ENCODE assay signal across 9 cellular contexts in the genomic region with DNA sequence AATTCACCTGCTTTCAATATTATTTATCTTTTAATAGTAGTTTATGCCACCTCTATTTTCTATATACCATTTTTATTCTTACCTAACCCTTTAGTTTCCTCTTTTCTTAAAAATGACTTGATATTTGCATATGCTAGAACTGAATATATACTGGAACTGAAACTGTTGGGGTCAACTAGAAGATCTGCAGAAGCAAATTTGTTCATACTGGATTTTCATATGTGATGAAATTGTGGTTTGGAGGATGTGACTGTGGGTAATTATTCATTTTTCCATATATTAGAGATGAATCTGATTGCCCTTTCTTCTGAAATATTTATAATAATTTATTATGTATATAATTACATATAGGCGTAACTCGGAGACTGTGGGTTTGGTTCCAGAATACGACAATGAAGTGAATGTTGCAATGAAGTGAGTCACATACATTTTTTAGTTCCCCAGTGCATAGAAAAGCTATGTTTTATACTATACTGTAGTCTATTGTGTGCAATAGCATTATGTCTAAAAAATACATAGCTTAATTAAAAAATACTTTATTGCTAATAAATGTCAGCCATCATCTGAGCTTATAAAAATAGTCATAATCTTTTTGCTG.
DNase-seq lines count a peak whose midpoint lies in the region; ATAC-seq and FAIRE-seq lines count a peak whose summit lies in the region.
"Had no signal": no experiment of that assay in that cellular context is flagged by ENCODE, and none has a peak within 500 bp of the region (broad histone marks: within the 10 kb centered on the region; RNA-seq: fewer than 3 reads in every experiment).

No MANE protein-coding gene starts in this region.

- no peaks in the 10 kb centered on the region for H3K9me3 ChIP-seq in small intestine (ENCODE audit: control insufficient read depth, low read depth)
- peaks cover 0 to 2% of the 10 kb centered on the region in 2 donors for H3K9me3 ChIP-seq in neuronal stem cell (replicated peaks in 1 of 2; ENCODE audit: control insufficient read depth in 2 of 2, insufficient read depth in 1 of 2, low read depth in 1 of 2, low read length in 2 of 2)

- H3K27ac ChIP-seq in small intestine (ENCODE audit: low read depth in 1 of 2, low read length in 1 of 2) = no peak overlapping the region
- H3K27ac ChIP-seq in neuronal stem cell (replicated peaks; ENCODE audit: low read length) = no peak overlapping the region

- no peak for FAIRE-seq in small intestine (lab: Jason Lieb, UNC)

- no peak overlapping the region for H2BK120ac ChIP-seq in neuronal stem cell (ENCODE audit: low read depth, low read length)

- no peak overlapping the region for H2AFZ ChIP-seq in neuronal stem cell (ENCODE audit: low read length)

- H3K23ac ChIP-seq in neuronal stem cell (ENCODE audit: low read depth, low read length, poor library complexity) = no peak overlapping the region

- no peak overlapping the region for H3K4me3 ChIP-seq in small intestine (ENCODE audit: low read depth in 1 of 2, low read length in 2 of 2)
- no peak overlapping the region for H3K4me3 ChIP-seq in neuronal stem cell (ENCODE audit: low read length in 2 of 2)
- H3K4me3 ChIP-seq: spleen had no signal

- no peaks in the 10 kb centered on the region for H3K27me3 ChIP-seq in small intestine (ENCODE audit: control insufficient read depth in 2 of 2, insufficient read depth in 2 of 2, low read length in 2 of 2)
- H3K27me3 ChIP-seq in neuronal stem cell (ENCODE audit: control insufficient read depth in 3 of 3, insufficient read depth in 3 of 3, low read depth in 1 of 3, low read length in 3 of 3) = no peaks in the 10 kb centered on the region
- H3K27me3 ChIP-seq: spleen had no signal

- H4K8ac ChIP-seq in neuronal stem cell (ENCODE audit: low read depth, low read length) = no peak overlapping the region

- H4K91ac ChIP-seq in neuronal stem cell (ENCODE audit: low read depth, low read length, poor library complexity) = no peak overlapping the region

- ATAC-seq in GM18517 (IDR thresholded peaks at IDR 0.05; ENCODE audit: unreplicated experiment) (peak; percentile 99), GM21423 (IDR thresholded peaks at IDR 0.05; ENCODE audit: unreplicated experiment) (peak; percentile 96), HG03066 (IDR thresholded peaks at IDR 0.05; ENCODE audit: low read depth, unreplicated experiment) (peak; percentile 91)

- no peak overlapping the region for H2BK5ac ChIP-seq in neuronal stem cell (ENCODE audit: low read length)

- no peak overlapping the region for H2BK15ac ChIP-seq in neuronal stem cell (ENCODE audit: low read length)

- no peak overlapping the region for H3K18ac ChIP-seq in neuronal stem cell (ENCODE audit: low read length)

- no peak overlapping the region for H3K4me2 ChIP-seq in neuronal stem cell (ENCODE audit: insufficient read depth, low read length, poor library complexity, severe bottlenecking)

- H3K4ac ChIP-seq in neuronal stem cell (ENCODE audit: low read length) = no peak overlapping the region

- no peak overlapping the region for H2AK5ac ChIP-seq in neuronal stem cell (ENCODE audit: low read depth, low read length)

- H3K79me1 ChIP-seq in neuronal stem cell (ENCODE audit: low read depth, low read length) = no peaks in the 10 kb centered on the region

- no peak overlapping the region for H2BK12ac ChIP-seq in neuronal stem cell (ENCODE audit: low read length)

- DNase-seq in NOMO-1 treated with dmso at 0.1 percent for 144 hours (lab: John Stamatoyannopoulos, UW; ENCODE audit: unreplicated experiment) (peak; percentile 91), small intestine (no peak), neuronal stem cell (ENCODE audit: low spot score) (no peak), DMS114 treated with DMSO at 0.1 percent for 48 hours (lab: John Stamatoyannopoulos, UW; ENCODE audit: unreplicated experiment) (no peak)
- no peak for DNase-seq in stimulated activated CD4-positive, alpha-beta T cell treated with anti-CD3 and anti-CD28 coated beads, Interleukin-15, amount 100 ng/mL, for 24 hours
- DNase-seq: spleen had no signal

- H3K14ac ChIP-seq in neuronal stem cell (ENCODE audit: low read length) = no peak overlapping the region

- no peak overlapping the region for H3K9ac ChIP-seq in neuronal stem cell (ENCODE audit: low read depth, low read length, poor library complexity)

- H3K4me1 ChIP-seq in small intestine (ENCODE audit: control insufficient read depth in 2 of 2, insufficient read depth in 1 of 2, low read depth in 1 of 2, low read length in 1 of 2) = peaks cover 2% of the 10 kb centered on the region in 2 donors
- H3K4me1 ChIP-seq in neuronal stem cell (ENCODE audit: control insufficient read depth in 2 of 2, insufficient read depth in 1 of 2, low read depth in 1 of 2, low read length in 2 of 2) = peaks cover 0 to 4% of the 10 kb centered on the region in 2 donors
- H3K4me1 ChIP-seq: spleen had no signal

- WGBS in small intestine, 3 donors = 87 to 90% (median 90%) methylated on average over 3 of the region's 3 CpGs
- no CpG with 5 or more reads among the region's 3 CpGs for WGBS in neuronal stem cell (ENCODE audit: extremely low coverage in 2 of 2, insufficient read length in 2 of 2, insufficient replicate concordance in 1 of 2), 2 donors

- H3K36me3 ChIP-seq in small intestine (ENCODE audit: control insufficient read depth in 2 of 2, insufficient read depth in 2 of 2, low read length in 2 of 2) (no peaks in the 10 kb centered on the region), neuronal stem cell (replicated peaks in 1 of 2; ENCODE audit: control insufficient read depth in 2 of 2, insufficient read depth in 2 of 2, low read length in 2 of 2) (no peaks in the 10 kb centered on the region)
- H3K36me3 ChIP-seq: spleen had no signal
